8 cellular contexts compared by ENCODE assay signal in the genomic region with DNA sequence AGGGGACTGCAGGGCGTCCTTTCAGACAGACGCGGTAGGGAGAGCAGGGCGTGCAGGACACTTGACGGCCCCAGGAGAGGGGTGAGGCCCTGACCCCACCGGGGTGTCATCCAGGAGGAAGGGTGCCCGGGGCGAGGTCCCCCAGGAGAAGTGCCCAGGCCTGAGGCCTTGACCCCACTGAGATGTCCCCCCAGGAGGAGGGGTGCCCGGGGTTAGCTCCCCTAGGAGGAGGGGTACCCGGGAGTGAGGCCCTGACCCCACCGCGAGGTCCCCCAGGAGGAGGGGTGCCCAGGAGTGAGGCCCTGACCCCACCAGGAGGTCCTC.
DNase-seq lines count a peak whose midpoint lies in the region; ATAC-seq and TF ChIP-seq lines count a peak whose summit lies in the region.

No MANE protein-coding gene starts in this region.

- H3K27me3 ChIP-seq in HUES6 (ENCODE audit: control insufficient read depth, insufficient read depth, low read length), result no peaks in the 10 kb centered on the region; the same call in 1 of the 2 replicates
- H3K27me3 ChIP-seq in muscle layer of duodenum (ENCODE audit: low read depth, low read length), result no peaks in the 10 kb centered on the region

- TF ChIP-seq CTCF in AG04449 (IDR thresholded peaks at IDR 0.05; ENCODE audit: insufficient read depth, low read length, missing control alignments) (no peak), cardiac fibroblast (IDR thresholded peaks at IDR 0.05; ENCODE audit: low read depth, low read length) (no peak)

- DNase-seq in AG04449 (ENCODE audit: low read depth, low spot score), result no peak
- DNase-seq in cardiac fibroblast (ENCODE audit: low read depth in 2 of 2), result no peak
- no peak for DNase-seq in GM03348 (ENCODE audit: low spot score)
- DNase-seq in NCI-H1048 (lab: John Stamatoyannopoulos, UW), result no peak
- no peak for DNase-seq in NCI-H748 (lab: John Stamatoyannopoulos, UW; ENCODE audit: unreplicated experiment)

- POLR2A ChIA-PET in AG04449 (lab: Yijun Ruan, JAX), result no interaction called here

- H3K9me3 ChIP-seq in HUES6 (ENCODE audit: control insufficient read depth, insufficient read depth, low read depth, low read length) (no peaks in the 10 kb centered on the region), muscle layer of duodenum (ENCODE audit: control insufficient read depth in 1 of 2, low read length in 2 of 2) (no peaks in the 10 kb centered on the region)

- no peak for ATAC-seq in HG02571 (IDR thresholded peaks at IDR 0.05; ENCODE audit: unreplicated experiment)

- peak overlapping the region; percentile 49 for H3K9ac ChIP-seq in HUES6 (ENCODE audit: low read length)

- H3K36me3 ChIP-seq in HUES6 (ENCODE audit: control insufficient read depth, insufficient read depth, low read length) (0 out of 2 replicates have a peak, but pooled peaks cover 4% of the 10 kb centered on the region), muscle layer of duodenum (ENCODE audit: control insufficient read depth in 1 of 2, insufficient read depth in 2 of 2, low read length in 2 of 2) (no peaks in the 10 kb centered on the region)

- peaks cover 8% of the 10 kb centered on the region for H3K4me1 ChIP-seq in HUES6 (ENCODE audit: control insufficient read depth, insufficient read depth, low read length)
- H3K4me1 ChIP-seq in muscle layer of duodenum (ENCODE audit: control insufficient read depth in 1 of 2, insufficient read depth in 2 of 2, low read length in 2 of 2), result peaks cover 5 to 10% of the 10 kb centered on the region in 2 donors

- H3K4me3 ChIP-seq in AG04449 (ENCODE audit: low read depth, low read length), result peak overlapping the region; percentile 52
- peak overlapping the region; percentile 73 for H3K4me3 ChIP-seq in HUES6 (ENCODE audit: low read depth, low read length)
- H3K4me3 ChIP-seq in cardiac fibroblast (replicated peaks in 1 of 2; ENCODE audit: low read depth in 2 of 2, low read length in 2 of 2), result peak overlapping the region; percentile 33 to 45
- H3K4me3 ChIP-seq in muscle layer of duodenum (ENCODE audit: low read depth in 1 of 2, low read length in 2 of 2), result peak overlapping the region; percentile 42 to 81

- H3K27ac ChIP-seq in HUES6 (ENCODE audit: low read depth, low read length) (no peak overlapping the region), muscle layer of duodenum (ENCODE audit: low read length) (peak overlapping the region; percentile 74)

- CTCF ChIA-PET in AG04449 (lab: Yijun Ruan, JAX), result no interaction called here
